In genomic region chr5:173946353-173946752, GRCh38 we compare ENCODE assay signal across 1 cellular context.
TF ChIP-seq lines count a peak whose summit lies in the region.

No MANE protein-coding gene starts in this region.

TF ChIP-seq in HepG2, 621 proteins besides CTCF, POLR2A, EP300 and RAD21 (continued from another document):
- no peak for TF ChIP-seq ZNF740 (CRISPR knock-in tag; IDR thresholded peaks at IDR 0.05)
- TF ChIP-seq ZNF761 (CRISPR knock-in tag; conservative IDR thresholded peaks at IDR 0.05) = no peak
- TF ChIP-seq HOXA3 (CRISPR knock-in tag; IDR thresholded peaks at IDR 0.05) = peak; percentile 51
- peak; percentile 66; the same call in 1 of the 2 replicates for TF ChIP-seq SALL1 (CRISPR knock-in tag; IDR thresholded peaks at IDR 0.05)
- TF ChIP-seq HNF4A (CRISPR knock-in tag; IDR thresholded peaks at IDR 0.05) = peak; percentile 90
- no peak for TF ChIP-seq ZFP82 (CRISPR knock-in tag; IDR thresholded peaks at IDR 0.05; ENCODE audit: borderline replicate concordance)
- 0 out of 2 replicates have a peak, but pooled peaks have one; percentile 30 for TF ChIP-seq MAFF (IDR thresholded peaks at IDR 0.05; ENCODE audit: low read depth, low read length)
- TF ChIP-seq ZNF180 (CRISPR knock-in tag; IDR thresholded peaks at IDR 0.05; ENCODE audit: borderline replicate concordance, low read depth) = no peak
- no peak for TF ChIP-seq ZNF816 (CRISPR knock-in tag; IDR thresholded peaks at IDR 0.05; ENCODE audit: borderline replicate concordance)
- peak; percentile 64; the same call in 1 of the 2 replicates for TF ChIP-seq AHDC1 (CRISPR knock-in tag; IDR thresholded peaks at IDR 0.05; ENCODE audit: borderline replicate concordance)
- peak; percentile 79; the same call in 1 of the 2 replicates for TF ChIP-seq ZNF292 (CRISPR knock-in tag; IDR thresholded peaks at IDR 0.05; ENCODE audit: borderline replicate concordance, low read depth)
- TF ChIP-seq ZKSCAN1 (IDR thresholded peaks at IDR 0.05; ENCODE audit: low read length) = no peak
- TF ChIP-seq PAXIP1 (CRISPR knock-in tag; conservative IDR thresholded peaks at IDR 0.05) = peak; percentile 82
- TF ChIP-seq NRL (CRISPR knock-in tag; IDR thresholded peaks at IDR 0.05; ENCODE audit: borderline replicate concordance) = no peak
- TF ChIP-seq ETS1 (CRISPR knock-in tag; IDR thresholded peaks at IDR 0.05) = no peak
- no peak for TF ChIP-seq ZNF121 (CRISPR knock-in tag; IDR thresholded peaks at IDR 0.05)
- no peak for TF ChIP-seq ZNF598 (CRISPR knock-in tag; IDR thresholded peaks at IDR 0.05; ENCODE audit: borderline replicate concordance)
- no peak for TF ChIP-seq CREB1 (IDR thresholded peaks at IDR 0.05)
- TF ChIP-seq CREB1 (CRISPR knock-in tag; IDR thresholded peaks at IDR 0.05) = no peak
- TF ChIP-seq GATAD2A (CRISPR knock-in tag; IDR thresholded peaks at IDR 0.05) = peak; percentile 68; the same call in 1 of the 2 replicates
- TF ChIP-seq ATF2 (CRISPR knock-in tag; IDR thresholded peaks at IDR 0.05) = no peak
- no peak for TF ChIP-seq ZNF17 (CRISPR knock-in tag; IDR thresholded peaks at IDR 0.05)
- TF ChIP-seq ASH2L (IDR thresholded peaks at IDR 0.05; ENCODE audit: insufficient read length, low read depth, low read length) = peak; percentile 16
- TF ChIP-seq ZNF614 (CRISPR knock-in tag; IDR thresholded peaks at IDR 0.05; ENCODE audit: borderline replicate concordance) = peak; percentile 49; the same call in 1 of the 2 replicates
- no peak for TF ChIP-seq KLF12 (CRISPR knock-in tag; IDR thresholded peaks at IDR 0.05; ENCODE audit: borderline replicate concordance)
- TF ChIP-seq STAG1 (CRISPR knock-in tag; IDR thresholded peaks at IDR 0.05) = no peak; the same call in 1 of the 2 replicates
- peak; percentile 54 for TF ChIP-seq FOXP4 (CRISPR knock-in tag; IDR thresholded peaks at IDR 0.05)
- no peak for TF ChIP-seq CC2D1A (CRISPR knock-in tag; IDR thresholded peaks at IDR 0.05)
- TF ChIP-seq FOXA3 (CRISPR knock-in tag; IDR thresholded peaks at IDR 0.05) = peak; percentile 29; the same call in 1 of the 2 replicates
- TF ChIP-seq SOX6 (IDR thresholded peaks at IDR 0.05) = no peak
- peak; percentile 76 for TF ChIP-seq SOX6 (CRISPR knock-in tag; IDR thresholded peaks at IDR 0.05)
- TF ChIP-seq ZNF792 (CRISPR knock-in tag; IDR thresholded peaks at IDR 0.05) = peak; percentile 42; the same call in 1 of the 2 replicates
- peak; percentile 42; the same call in 1 of the 2 replicates for TF ChIP-seq SAP130 (CRISPR knock-in tag; IDR thresholded peaks at IDR 0.05; ENCODE audit: low read depth)
- 0 out of 4 replicates have a peak, but pooled peaks of 1 of the 2 experiments have one; percentile 12 for TF ChIP-seq MAFK (conservative IDR thresholded peaks at IDR 0.05 in 1 of 2, IDR thresholded peaks at IDR 0.05 in 1 of 2; ENCODE audit: low read length in 2 of 2)
- TF ChIP-seq TFDP2 (CRISPR knock-in tag; IDR thresholded peaks at IDR 0.05) = no peak
- TF ChIP-seq MAF1 (CRISPR knock-in tag; IDR thresholded peaks at IDR 0.05; ENCODE audit: borderline replicate concordance) = no peak
- 0 out of 2 replicates have a peak, but pooled peaks have one; percentile 48 for TF ChIP-seq ZNF317 (CRISPR knock-in tag; IDR thresholded peaks at IDR 0.05)
- TF ChIP-seq HMG20A (CRISPR knock-in tag; IDR thresholded peaks at IDR 0.05; ENCODE audit: borderline replicate concordance) = peak; percentile 31; the same call in 1 of the 2 replicates
- peak; percentile 54; the same call in 1 of the 2 replicates for TF ChIP-seq KMT2A (CRISPR knock-in tag; IDR thresholded peaks at IDR 0.05)
